ENCODE assay signal across 32 cellular contexts in genomic region chr18:58253871-58254270, GRCh38.
DNase-seq lines count a peak whose midpoint lies in the region; ATAC-seq and TF ChIP-seq lines count a peak whose summit lies in the region.
"Had no signal": no experiment of that assay in that cellular context is flagged by ENCODE, and none has a peak within 500 bp of the region (broad histone marks: within the 10 kb centered on the region; RNA-seq: fewer than 3 reads in every experiment).

No MANE protein-coding gene starts in this region.

- no peaks in the 10 kb centered on the region for H3K4me1 Mint-ChIP-seq in activated CD4-positive, alpha-beta T cell treated with anti-CD3 and anti-CD28 coated beads, Interleukin-2, amount 10 ng/mL, durations not matched to agents 24 days and 14 days
- H3K4me1 Mint-ChIP-seq: activated naive CD4-positive, alpha-beta T cell treated with anti-CD3 and anti-CD28 coated beads, Interleukin-2, amount 50 U/mL, for 24 hours; CD4-positive, alpha-beta memory T cell had no signal

- WGBS in prostate gland: 97% methylated on average over 1 of the region's 1 CpG

- H3K36me3 ChIP-seq in PC-9 (ENCODE audit: low read depth) (peaks cover 9% of the 10 kb centered on the region), prostate gland (peaks cover 0 to 8% of the 10 kb centered on the region in 2 donors), left lung (peaks cover 0 to 15% of the 10 kb centered on the region in 2 donors)
- H3K36me3 ChIP-seq: HAP-1, uterus had no signal

- 0 out of 2 replicates have a peak overlapping the region, but pooled peaks have one; percentile 3 for H3K27ac ChIP-seq in PC-9
- peak overlapping the region; percentile 10 to 48 for H3K27ac ChIP-seq in prostate gland
- H3K27ac ChIP-seq in left lung: no peak overlapping the region
- H3K27ac ChIP-seq: HL-60, lower lobe of right lung, uterus had no signal

- POLR2A ChIA-PET in PC-9 (lab: Charles Lee; ENCODE audit: unreplicated experiment): interaction anchor here (0.6 kb wide), 1 partner anchor 132 kb away, joined by 8 read pairs; no protein-coding TSS in a partner anchor

- H3K9me3 Mint-ChIP-seq in activated CD4-positive, alpha-beta T cell treated with anti-CD3 and anti-CD28 coated beads, Interleukin-2, amount 10 ng/mL, durations not matched to agents 24 days and 14 days: no peaks in the 10 kb centered on the region
- H3K9me3 Mint-ChIP-seq: activated naive CD4-positive, alpha-beta T cell treated with anti-CD3 and anti-CD28 coated beads, Interleukin-2, amount 50 U/mL, for 24 hours; activated T-helper 2 cell treated with anti-CD3 and anti-CD28 coated beads, Interferon-gamma antibody, Interleukin-2, Interleukin-4, amounts not matched to agents 10 μg/mL and 5 μg/mL and 100 μg/mL, durations not matched to agents 14 hours and 24 hours and 36 hours; CD4-positive, alpha-beta memory T cell; natural killer cell treated with Interleukin-12 subunit alpha and Interleukin-12 subunit beta and Interleukin-15 and Interleukin-18, amount 100 ng/mL, for 72 hours had no signal

- TF ChIP-seq CTCF in PC-9 (conservative IDR thresholded peaks at IDR 0.05) (no peak), prostate gland (IDR thresholded peaks at IDR 0.05) (no peak), left lung (IDR thresholded peaks at IDR 0.05) (no peak)

- peaks cover 7% of the 10 kb centered on the region for H4K20me1 ChIP-seq in PC-9 (ENCODE audit: insufficient read depth)

- H3K27ac Mint-ChIP-seq in activated CD4-positive, alpha-beta T cell treated with anti-CD3 and anti-CD28 coated beads, Interleukin-2, amount 10 ng/mL, durations not matched to agents 24 days and 14 days: no peak overlapping the region
- H3K27ac Mint-ChIP-seq: activated naive CD4-positive, alpha-beta T cell treated with anti-CD3 and anti-CD28 coated beads, Interleukin-2, amount 50 U/mL, for 24 hours; activated T-helper 2 cell treated with anti-CD3 and anti-CD28 coated beads, Interferon-gamma antibody, Interleukin-2, Interleukin-4, amounts not matched to agents 10 μg/mL and 5 μg/mL and 100 μg/mL, durations not matched to agents 14 hours and 24 hours and 36 hours; B cell; CD4-positive, alpha-beta memory T cell; natural killer cell treated with Interleukin-12 subunit alpha and Interleukin-12 subunit beta and Interleukin-15 and Interleukin-18, amount 100 ng/mL, for 72 hours had no signal

- H2AFZ ChIP-seq in PC-9: no peak overlapping the region

- ATAC-seq in left lung: no peak
- ATAC-seq: lower lobe of right lung; mucosa of descending colon; natural killer cell treated with Interleukin-12 subunit alpha and Interleukin-12 subunit beta and Interleukin-15 and Interleukin-18, amount 100 ng/mL, for 72 hours; stimulated activated naive CD8-positive, alpha-beta T cell treated with anti-CD3 and anti-CD28 coated beads, Interleukin-15, Interleukin-2, amounts not matched to agents 100 U/mL and 50 U/mL, for 24 hours had no signal

- H3K79me2 ChIP-seq in PC-9 (ENCODE audit: low read depth): peaks cover 53% of the 10 kb centered on the region

- TF ChIP-seq POLR2A in prostate gland (IDR thresholded peaks at IDR 0.05): no peak

- BruUV-seq in PC-9 (replicated peaks; lab: Mats Ljungman, UMichigan): no TSS peak

- peak; percentile 72 for DNase-seq in EL
- peak; percentile 12 to 48 for DNase-seq in PC-9
- DNase-seq in foreskin melanocyte: peak; percentile 63
- DNase-seq in prostate gland (ENCODE audit: low spot score): no peak
- no peak for DNase-seq in activated CD4-positive, alpha-beta T cell treated with anti-CD3 and anti-CD28 coated beads, Interleukin-2, amount 10 ng/mL, durations not matched to agents 24 days and 14 days
- DNase-seq in left lung: no peak
- no peak for DNase-seq in head of caudate nucleus
- no peak for DNase-seq in activated gamma-delta T cell treated with Interleukin-2 at 50 U/mL for 16 hours
- DNase-seq: activated CD4-positive, alpha-beta T cell treated with anti-CD3 and anti-CD28 coated beads for 48 hours; activated CD8-positive, alpha-beta memory T cell treated with anti-CD3 and anti-CD28 coated beads for 24 hours; activated T-cell treated with anti-CD3 and anti-CD28 coated beads for 4 hours; amygdala; CD4-positive, alpha-beta memory T cell; DMS 273 treated with DMSO at 0.1 percent for 48 hours; islet precursor cell; Kasumi-1; lower lobe of right lung; mucosa of descending colon; NCI-H1436; NCI-H748 treated with DMSO at 0.1 percent for 48 hours; retina; SHP77 treated with DMSO at 0.1 percent for 48 hours; small intestine; stimulated activated naive CD8-positive, alpha-beta T cell treated with anti-CD3 and anti-CD28 coated beads, Interleukin-15, Interleukin-2, amounts not matched to agents 100 U/mL and 50 U/mL, for 24 hours; T1000; uterus had no signal

- intact Hi-C loops in PC-9 (cut with micrococcal nuclease; ENCODE audit: unreplicated experiment) (no loop called here), prostate gland (cut with DNase I) (no loop called here), left lung (cut with DNase I) (no loop called here), head of caudate nucleus (cut with DNase I) (no loop called here)
- intact Hi-C loops in activated CD4-positive, alpha-beta T cell treated with anti-CD3 and anti-CD28 coated beads, Interleukin-2, amount 10 ng/mL, durations not matched to agents 24 days and 14 days (cut with micrococcal nuclease): no loop called here

- no peak overlapping the region for H3K4me2 ChIP-seq in PC-9

- no peaks in the 10 kb centered on the region for H3K36me3 Mint-ChIP-seq in activated CD4-positive, alpha-beta T cell treated with anti-CD3 and anti-CD28 coated beads, Interleukin-2, amount 10 ng/mL, durations not matched to agents 24 days and 14 days (ENCODE audit: low read depth)
- H3K36me3 Mint-ChIP-seq: CD4-positive, alpha-beta memory T cell; natural killer cell treated with Interleukin-12 subunit alpha and Interleukin-12 subunit beta and Interleukin-15 and Interleukin-18, amount 100 ng/mL, for 72 hours had no signal

- H3K4me1 ChIP-seq in PC-9 (replicated peaks; ENCODE audit: insufficient read depth): peaks cover 17% of the 10 kb centered on the region; the same call in 1 of the 2 replicates
- H3K4me1 ChIP-seq in prostate gland (replicated peaks): no peaks in the 10 kb centered on the region
- no peaks in the 10 kb centered on the region for H3K4me1 ChIP-seq in left lung
- H3K4me1 ChIP-seq: HAP-1, lower lobe of right lung, uterus had no signal

- H3K4me3 Mint-ChIP-seq in activated CD4-positive, alpha-beta T cell treated with anti-CD3 and anti-CD28 coated beads, Interleukin-2, amount 10 ng/mL, durations not matched to agents 24 days and 14 days: no peak overlapping the region
- H3K4me3 Mint-ChIP-seq: activated naive CD4-positive, alpha-beta T cell treated with anti-CD3 and anti-CD28 coated beads, Interleukin-2, amount 50 U/mL, for 24 hours; B cell; CD4-positive, alpha-beta memory T cell; natural killer cell treated with Interleukin-12 subunit alpha and Interleukin-12 subunit beta and Interleukin-15 and Interleukin-18, amount 100 ng/mL, for 72 hours had no signal

- H3K27me3 ChIP-seq in PC-9 (ENCODE audit: insufficient read depth, low read depth): no peaks in the 10 kb centered on the region
- no peaks in the 10 kb centered on the region for H3K27me3 ChIP-seq in prostate gland (replicated peaks; ENCODE audit: insufficient read depth)
- no peaks in the 10 kb centered on the region for H3K27me3 ChIP-seq in left lung
- H3K27me3 ChIP-seq: uterus had no signal

- H3K4me3 ChIP-seq in PC-9: no peak overlapping the region
- H3K4me3 ChIP-seq in prostate gland: no peak overlapping the region
- H3K4me3 ChIP-seq in left lung: no peak overlapping the region
- H3K4me3 ChIP-seq: HAP-1, lower lobe of right lung, mucosa of descending colon, uterus had no signal

- peaks cover 21% of the 10 kb centered on the region for H3F3A ChIP-seq in PC-9 (ENCODE audit: insufficient read depth, low read depth)

- CTCF ChIA-PET in PC-9 (lab: Charles Lee): interaction anchor here (0.7 kb wide), 1 partner anchor 57 kb away, joined by 8 read pairs; no protein-coding TSS in a partner anchor

- peaks cover 3% of the 10 kb centered on the region for H3K27me3 Mint-ChIP-seq in activated CD4-positive, alpha-beta T cell treated with anti-CD3 and anti-CD28 coated beads, Interleukin-2, amount 10 ng/mL, durations not matched to agents 24 days and 14 days
- H3K27me3 Mint-ChIP-seq: activated naive CD4-positive, alpha-beta T cell treated with anti-CD3 and anti-CD28 coated beads, Interleukin-2, amount 50 U/mL, for 24 hours; B cell; natural killer cell treated with Interleukin-12 subunit alpha and Interleukin-12 subunit beta and Interleukin-15 and Interleukin-18, amount 100 ng/mL, for 72 hours had no signal

- H3K9me2 ChIP-seq in PC-9 (ENCODE audit: insufficient read depth): no peaks in the 10 kb centered on the region

- H3K9me3 ChIP-seq in PC-9 (ENCODE audit: insufficient read depth, low read depth) (no peaks in the 10 kb centered on the region), prostate gland (no peaks in the 10 kb centered on the region), left lung (no peaks in the 10 kb centered on the region)
- H3K9me3 ChIP-seq: HAP-1, lower lobe of right lung, mucosa of descending colon, uterus had no signal

Comparison
In these comparisons a context has a peak if more than half of its experiments do, and no peak if none do; other contexts are left out.
1. DNase-seq: peak in EL (single experiment), PC-9 (2 of 2) and foreskin melanocyte (single experiment); none in prostate gland (single experiment), activated CD4-positive, alpha-beta T cell treated with anti-CD3 and anti-CD28 coated beads, Interleukin-2, amount 10 ng/mL, durations not matched to agents 24 days and 14 days (single experiment), left lung (0 of 2), head of caudate nucleus (0 of 42) and activated gamma-delta T cell treated with Interleukin-2 at 50 U/mL for 16 hours (single experiment).
2. H3K27ac ChIP-seq: peak in PC-9 (single experiment) and prostate gland (2 of 2); none in left lung (0 of 2).